ENCODE assay signal across 26 cellular contexts in the genomic region with DNA sequence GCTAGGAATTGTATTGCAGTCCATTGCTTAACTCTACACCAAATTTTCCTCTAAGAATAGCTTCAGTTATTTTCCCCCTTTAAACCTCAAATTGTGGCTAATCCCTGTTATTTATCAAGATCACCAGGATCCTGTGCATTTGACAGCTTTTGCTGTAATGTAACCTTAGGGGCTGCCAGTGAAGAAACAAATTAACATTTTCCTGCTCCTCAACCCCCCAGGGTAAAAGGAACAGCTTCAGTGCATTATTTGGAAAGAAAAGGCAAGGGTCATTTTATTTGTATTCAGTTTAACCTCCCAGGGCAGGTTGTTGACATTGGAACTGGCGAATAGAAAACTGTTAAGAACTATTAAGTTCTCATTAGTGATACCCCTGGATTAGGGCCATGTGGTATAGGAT. TPM values are rescaled to one million over a fixed set of nuclear protein-coding genes. Genes with fewer than 3 reads are reported as not detected.
"Had no signal": no experiment of that assay in that cellular context is flagged by ENCODE, and none has a peak within 500 bp of the region (broad histone marks: within the 10 kb centered on the region; RNA-seq: fewer than 3 reads in every experiment).

No MANE protein-coding gene starts in this region.

- H3K27me3 Mint-ChIP-seq: activated CD4-positive, alpha-beta memory T cell treated with anti-CD3 and anti-CD28 coated beads, Interleukin-2, amount 10 ng/mL, durations not matched to agents 7 days and 5 days; activated CD4-positive, alpha-beta T cell treated with anti-CD3 and anti-CD28 coated beads for 36 hours; T-cell had no signal

- H3K4me3 Mint-ChIP-seq: activated CD4-positive, alpha-beta memory T cell treated with anti-CD3 and anti-CD28 coated beads, Interleukin-2, amount 10 ng/mL, durations not matched to agents 7 days and 5 days; activated CD4-positive, alpha-beta T cell treated with anti-CD3 and anti-CD28 coated beads for 36 hours; activated T-cell treated with anti-CD3 and anti-CD28 coated beads, Interleukin-2, amount 50 U/mL, for 72 hours; T-cell had no signal

- DNase-seq: activated CD4-positive, alpha-beta memory T cell treated with anti-CD3 and anti-CD28 coated beads, Interleukin-2, amount 10 ng/mL, durations not matched to agents 7 days and 5 days; activated CD4-positive, alpha-beta T cell treated with anti-CD3 and anti-CD28 coated beads for 36 hours; activated CD4-positive, alpha-beta T cell treated with anti-CD3 and anti-CD28 coated beads, Interleukin-2, amount 50 U/mL, for 1 hour; activated CD8-positive, alpha-beta memory T cell treated with anti-CD3 and anti-CD28 coated beads, Interleukin-2, amount 50 U/mL, for 4 hours; activated gamma-delta T cell treated with Interleukin-2 at 50 U/mL for 16 hours; activated naive CD4-positive, alpha-beta T cell treated with anti-CD3 and anti-CD28 coated beads, Interleukin-2, amount 50 U/mL, for 16 hours; activated T-cell treated with anti-CD3 and anti-CD28 coated beads, Interleukin-2, amount 50 U/mL, for 72 hours; aorta; central memory CD4-positive, alpha-beta T cell; Karpas-422; MM.1S; NCI-H187; NCI-H2081; NCI-H2171; NCI-H2227 treated with DMSO at 0.1 percent for 48 hours; NCI-H446 treated with DMSO at 0.1 percent for 48 hours; NCI-H524 treated with DMSO at 0.1 percent for 48 hours; T-cell had no signal

- ATAC-seq: activated CD4-positive, alpha-beta T cell treated with anti-CD3 and anti-CD28 coated beads for 36 hours; activated T-cell treated with anti-CD3 and anti-CD28 coated beads, Interleukin-2, amount 50 U/mL, for 72 hours; K562; T-cell had no signal

- H3K4me3 ChIP-seq: coronary artery, K562, SK-N-MC had no signal

- H3K27ac ChIP-seq: coronary artery, SK-N-MC, VCaP had no signal

- H3K36me3 Mint-ChIP-seq: T-cell had no signal

- H3K4me1 Mint-ChIP-seq: activated CD4-positive, alpha-beta memory T cell treated with anti-CD3 and anti-CD28 coated beads, Interleukin-2, amount 10 ng/mL, durations not matched to agents 7 days and 5 days; activated CD4-positive, alpha-beta T cell treated with anti-CD3 and anti-CD28 coated beads for 36 hours; T-cell had no signal

- H3K27ac Mint-ChIP-seq: activated CD4-positive, alpha-beta memory T cell treated with anti-CD3 and anti-CD28 coated beads, Interleukin-2, amount 10 ng/mL, durations not matched to agents 7 days and 5 days; activated CD4-positive, alpha-beta T cell treated with anti-CD3 and anti-CD28 coated beads for 36 hours; activated T-cell treated with anti-CD3 and anti-CD28 coated beads, Interleukin-2, amount 50 U/mL, for 72 hours; activated T-helper 2 cell treated with anti-CD3 and anti-CD28 coated beads, Interferon-gamma antibody, Interleukin-2, Interleukin-4, amounts not matched to agents 10 μg/mL and 5 μg/mL and 100 μg/mL, durations not matched to agents 14 hours and 24 hours and 36 hours; T-cell had no signal

RNA-seq across cellular contexts. Expression of gene PCDH20, which starts 57.0 kb away (rescaled TPM):
- total RNA-seq: activated CD4-positive, alpha-beta memory T cell treated with anti-CD3 and anti-CD28 coated beads, Interleukin-2, amount 10 ng/mL, durations not matched to agents 7 days and 5 days; activated CD4-positive, alpha-beta T cell treated with anti-CD3 and anti-CD28 coated beads for 36 hours; activated T-cell treated with anti-CD3 and anti-CD28 coated beads, Interleukin-2, amount 50 U/mL, for 72 hours; activated T-helper 2 cell treated with anti-CD3 and anti-CD28 coated beads, Interferon-gamma antibody, Interleukin-2, Interleukin-4, amounts not matched to agents 10 μg/mL and 5 μg/mL and 100 μg/mL, durations not matched to agents 14 hours and 24 hours and 36 hours; K562; OCI-LY7; RPMI7951; T-cell; T-helper 2 cell treated with Interferon-gamma antibody and Interleukin-4, amounts not matched to agents 100 ng/mL and 5 ng/mL, for 36 hours had no signal
- polyA plus RNA-seq: K562 had no signal
